In the genomic region with DNA sequence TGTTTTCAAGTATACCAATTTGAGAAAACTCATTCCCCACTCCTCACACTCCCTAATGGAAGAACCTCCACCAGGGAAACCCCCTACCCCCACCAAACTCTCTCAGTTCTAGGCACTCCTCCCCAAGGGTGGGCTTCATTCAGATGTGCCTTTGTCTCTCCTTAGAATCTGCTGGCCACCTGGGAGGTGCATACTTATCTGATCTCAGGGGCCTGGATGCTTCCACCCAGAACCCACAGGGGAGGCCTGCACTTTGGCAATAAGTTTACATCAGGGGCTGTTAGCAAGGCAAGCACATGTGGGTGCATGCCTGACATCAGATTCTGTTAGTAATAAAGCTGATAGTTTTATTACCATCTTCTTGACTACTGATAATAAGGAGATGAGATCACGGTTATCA, we compare ENCODE assay signal across 20 cellular contexts. TPM values are rescaled to one million over a fixed set of nuclear protein-coding genes. Genes with fewer than 3 reads are reported as not detected.
A peak's percentile ranks its signal among the peaks of the same experiment; 100 is the strongest.
DNase-seq lines count a peak whose midpoint lies in the region; ATAC-seq and TF ChIP-seq lines count a peak whose summit lies in the region.
"Had no signal": no experiment of that assay in that cellular context is flagged by ENCODE, and none has a peak within 500 bp of the region (broad histone marks: within the 10 kb centered on the region; RNA-seq: fewer than 3 reads in every experiment).

No MANE protein-coding gene starts in this region.

- no peak overlapping the region for H3K27ac ChIP-seq in endodermal cell (ENCODE audit: low read depth, low read length)
- H3K27ac ChIP-seq in colonic mucosa = no peak overlapping the region
- no peak overlapping the region for H3K27ac ChIP-seq in neural progenitor cell
- H3K27ac ChIP-seq: BLaER1, C4-2B had no signal

- no peak overlapping the region for H3K9ac ChIP-seq in endodermal cell (ENCODE audit: extremely low read depth, low read length, poor library complexity, severe bottlenecking)
- H3K9ac ChIP-seq in colonic mucosa (ENCODE audit: low read depth in 2 of 2, low read length in 2 of 2) = no peak overlapping the region
- no peak overlapping the region for H3K9ac ChIP-seq in neural progenitor cell
- H3K9ac ChIP-seq: BLaER1 had no signal

- H2AFZ ChIP-seq in neural progenitor cell (replicated peaks) = no peak overlapping the region
- H2AFZ ChIP-seq: GM23338 had no signal

- intact Hi-C loops in left colon (cut with DNase I, micrococcal nuclease) = no loop called here
- intact Hi-C loops in colonic mucosa (cut with DNase I) = no loop called here

- H3K27me3 Mint-ChIP-seq in endodermal cell (ENCODE audit: insufficient read depth) = peaks cover 5% of the 10 kb centered on the region
- peaks cover 3% of the 10 kb centered on the region for H3K27me3 Mint-ChIP-seq in neural progenitor cell (ENCODE audit: insufficient read depth, low read depth)

- H3K4me3 ChIP-seq in endodermal cell (ENCODE audit: low read length) (no peak overlapping the region), colonic mucosa (no peak overlapping the region), neural progenitor cell (no peak overlapping the region)
- H3K4me3 ChIP-seq: BLaER1, GM23338 had no signal

- H3F3A ChIP-seq in neural progenitor cell (ENCODE audit: low read depth) = no peaks in the 10 kb centered on the region

- H3K27me3 ChIP-seq in endodermal cell (ENCODE audit: control insufficient read depth, insufficient read depth, low read length, poor library complexity, severe bottlenecking) (peaks cover 7% of the 10 kb centered on the region), colonic mucosa (no peaks in the 10 kb centered on the region), neural progenitor cell (no peaks in the 10 kb centered on the region)
- H3K27me3 ChIP-seq: BLaER1 had no signal

- peaks cover 7% of the 10 kb centered on the region for H3K4me1 Mint-ChIP-seq in endodermal cell
- H3K4me1 Mint-ChIP-seq in neural progenitor cell = peaks cover 4% of the 10 kb centered on the region

- H3K36me3 Mint-ChIP-seq in endodermal cell (ENCODE audit: low read depth) = no peaks in the 10 kb centered on the region
- no peaks in the 10 kb centered on the region for H3K36me3 Mint-ChIP-seq in neural progenitor cell
- H3K36me3 Mint-ChIP-seq: CD4-positive, CD25-positive, alpha-beta regulatory T cell; CD8-positive, alpha-beta T cell had no signal

- no peak overlapping the region for H3K4me3 Mint-ChIP-seq in endodermal cell
- no peak overlapping the region for H3K4me3 Mint-ChIP-seq in neural progenitor cell
- H3K4me3 Mint-ChIP-seq: CD4-positive, CD25-positive, alpha-beta regulatory T cell; CD8-positive, alpha-beta T cell; GM23338; H9; HFFc6 had no signal

- H3K36me3 ChIP-seq in endodermal cell (ENCODE audit: control insufficient read depth, insufficient read depth, low read length) (no peaks in the 10 kb centered on the region), colonic mucosa (no peaks in the 10 kb centered on the region), neural progenitor cell (no peaks in the 10 kb centered on the region)
- H3K36me3 ChIP-seq: BLaER1 had no signal

- no peaks in the 10 kb centered on the region for H4K20me1 ChIP-seq in neural progenitor cell (ENCODE audit: low read depth)
- H4K20me1 ChIP-seq: BLaER1 had no signal

- DNase-seq in endodermal cell (peak; percentile 21), left colon (no peak), ureter (ENCODE audit: low spot score) (peak; percentile 8), colonic mucosa (no peak), neural progenitor cell (ENCODE audit: low spot score) (no peak)
- DNase-seq: Caco-2; CD4-positive, CD25-positive, alpha-beta regulatory T cell; CD8-positive, alpha-beta T cell; DMS153; DND-41; H9; HFFc6 had no signal

- TF ChIP-seq CTCF in endodermal cell (conservative IDR thresholded peaks at IDR 0.05) (no peak), colonic mucosa (IDR thresholded peaks at IDR 0.05) (no peak), neural progenitor cell (IDR thresholded peaks at IDR 0.05) (no peak)

- H3K4me2 ChIP-seq in neural progenitor cell = no peak overlapping the region
- H3K4me2 ChIP-seq: BLaER1, GM23338 had no signal

- peak; percentile 15 for ATAC-seq in left colon
- no peak for ATAC-seq in GM21528 (IDR thresholded peaks at IDR 0.05; ENCODE audit: low FRiP score, unreplicated experiment)
- ATAC-seq: CD8-positive, alpha-beta T cell; GM23338; HCT116 had no signal

- H3K9me3 ChIP-seq in endodermal cell (ENCODE audit: control insufficient read depth, low read length) = no peaks in the 10 kb centered on the region
- H3K9me3 ChIP-seq in colonic mucosa = no peaks in the 10 kb centered on the region
- H3K9me3 ChIP-seq in neural progenitor cell (ENCODE audit: low read depth) = no peaks in the 10 kb centered on the region
- H3K9me3 ChIP-seq: BLaER1, Caco-2 had no signal

- H3K9me3 Mint-ChIP-seq in endodermal cell (no peaks in the 10 kb centered on the region), neural progenitor cell (peaks cover 2% of the 10 kb centered on the region)
- H3K9me3 Mint-ChIP-seq: CD4-positive, CD25-positive, alpha-beta regulatory T cell; CD8-positive, alpha-beta T cell; GM23338; H9; HFFc6 had no signal

- H3K79me2 ChIP-seq in neural progenitor cell (ENCODE audit: low read depth) = no peaks in the 10 kb centered on the region

- no peaks in the 10 kb centered on the region for H3K4me1 ChIP-seq in endodermal cell (ENCODE audit: control insufficient read depth, insufficient read depth, low read length)
- no peaks in the 10 kb centered on the region for H3K4me1 ChIP-seq in colonic mucosa
- no peaks in the 10 kb centered on the region for H3K4me1 ChIP-seq in neural progenitor cell
- H3K4me1 ChIP-seq: BLaER1 had no signal

- H3K27ac Mint-ChIP-seq in endodermal cell (no peak overlapping the region), neural progenitor cell (no peak overlapping the region)
- H3K27ac Mint-ChIP-seq: CD8-positive, alpha-beta T cell; GM23338; H9; HFFc6 had no signal

- WGBS in endodermal cell (ENCODE audit: insufficient coverage in 1 of 2, insufficient read length in 1 of 2), 2 experiments = 71 to 88% methylated on average over 1 of the region's 1 CpG

RNA-seq across cellular contexts. Expression of gene SLAMF9, which starts 32.5 kb away (rescaled TPM):
- total RNA-seq in endodermal cell (not detected), left colon (not detected), ureter (not detected), colonic mucosa (not detected), neural progenitor cell (ENCODE audit: low replicate concordance) (not detected in 2 replicates)
- polyA plus RNA-seq in endodermal cell (2013, experiment 1 of 2) = not detected
- polyA plus RNA-seq in endodermal cell (2013, experiment 2 of 2) = not detected
- total RNA-seq: A172; A673; CD4-positive, CD25-positive, alpha-beta regulatory T cell; CD8-positive, alpha-beta T cell; GM23338; H4; H9 had no signal
- polyA plus RNA-seq: CD4-positive, CD25-positive, alpha-beta regulatory T cell; GM23338 had no signal

RNA-seq across cellular contexts. Expression of gene IGSF9, which starts 41.1 kb away (rescaled TPM):
- 1 to 10 TPM; 7.5 to 9.2 TPM for total RNA-seq in endodermal cell
- polyA plus RNA-seq in endodermal cell (2013, experiment 1 of 2) = 34.7 TPM
- polyA plus RNA-seq in endodermal cell (2013, experiment 2 of 2) = 30.4 TPM
- total RNA-seq in left colon = 10 to 100 TPM; 31.5 to 46.3 TPM
- total RNA-seq in ureter = 13.8 TPM
- 10 to 100 TPM; 14.1 to 41.8 TPM for total RNA-seq in colonic mucosa
- 3.3 and 9.1 TPM in 2 replicates for total RNA-seq in neural progenitor cell (ENCODE audit: low replicate concordance)
- total RNA-seq: CD4-positive, CD25-positive, alpha-beta regulatory T cell; CD8-positive, alpha-beta T cell; HFFc6 had no signal

RNA-seq across cellular contexts. Expression of gene PIGM, which starts 45.3 kb away (rescaled TPM):
- total RNA-seq in endodermal cell (1 to 10 TPM; 4.6 to 5.2 TPM), left colon (1 to 10 TPM; 5.4 to 6.2 TPM), ureter (11.1 TPM), colonic mucosa (1 to 10 TPM; 4.0 to 6.2 TPM), neural progenitor cell (ENCODE audit: low replicate concordance) (4.5 and 7.1 TPM in 2 replicates)
- 6.7 TPM for polyA plus RNA-seq in endodermal cell (2013, experiment 1 of 2)
- polyA plus RNA-seq in endodermal cell (2013, experiment 2 of 2) = 5.5 TPM

Comparison
In these comparisons a context has a peak if more than half of its experiments do, and no peak if none do; other contexts are left out.
1. DNase-seq: peak in endodermal cell (single experiment) and ureter (single experiment); none in left colon (0 of 2), colonic mucosa (single experiment) and neural progenitor cell (single experiment).